In genomic region chr11:120547871-120548681, GRCh38 we compare ENCODE assay signal across 8 cellular contexts. TPM values are rescaled to one million over a fixed set of nuclear protein-coding genes. Genes with fewer than 3 reads are reported as not detected.
DNase-seq lines count a peak whose midpoint lies in the region; ATAC-seq and TF ChIP-seq lines count a peak whose summit lies in the region.

No MANE protein-coding gene starts in this region.

- H3K4me3 ChIP-seq in SJCRH30 (no peak overlapping the region), fibroblast of lung (replicated peaks in 1 of 4; ENCODE audit: control extremely low read depth in 1 of 4, insufficient read depth in 1 of 4, low read depth in 3 of 4, low read length in 4 of 4) (no peak overlapping the region), neural cell (ENCODE audit: low read length) (no peak overlapping the region)

- peaks cover 0 to 7% (median 0%) of the 10 kb centered on the region in 3 donors for H3K4me1 Mint-ChIP-seq in T-cell

- no peaks in the 10 kb centered on the region for H3K36me3 ChIP-seq in SJCRH30
- H3K36me3 ChIP-seq in fibroblast of lung (ENCODE audit: control insufficient read depth, insufficient read depth, low read length) = no peaks in the 10 kb centered on the region
- H3K36me3 ChIP-seq in neural cell (ENCODE audit: insufficient read depth, low read length) = no peaks in the 10 kb centered on the region

- H3K9ac ChIP-seq in fibroblast of lung (ENCODE audit: insufficient read depth, low read length) = peak overlapping the region; percentile 36
- H3K9ac ChIP-seq in neural cell (ENCODE audit: low read length) = peak overlapping the region; percentile 16

- H3K9me3 Mint-ChIP-seq in T-cell = no peaks in the 10 kb centered on the region

- peaks cover 22 to 35% of the 10 kb centered on the region in 2 donors for H3K27me3 Mint-ChIP-seq in T-cell

- no peaks in the 10 kb centered on the region for H3F3A ChIP-seq in neural cell (ENCODE audit: insufficient read depth, low read length, poor library complexity, severe bottlenecking)

- H2AFZ ChIP-seq in fibroblast of lung (ENCODE audit: low read length) (peak overlapping the region; percentile 1), neural cell (ENCODE audit: low read depth, low read length) (no peak overlapping the region)

- H3K79me2 ChIP-seq in fibroblast of lung (ENCODE audit: control insufficient read depth, insufficient read depth, low read length) (no peaks in the 10 kb centered on the region), neural cell (replicated peaks; ENCODE audit: insufficient read depth, low read length) (no peaks in the 10 kb centered on the region)

- no peak for ATAC-seq in GM18867 (IDR thresholded peaks at IDR 0.05; ENCODE audit: unreplicated experiment)
- no peak for ATAC-seq in HG02981 (IDR thresholded peaks at IDR 0.05; ENCODE audit: unreplicated experiment)
- ATAC-seq in T-cell (replicated peaks in 1 of 4) = no peak

- peak in 1 of 2 donors; percentile 33 for TF ChIP-seq CTCF in fibroblast of lung (conservative IDR thresholded peaks at IDR 0.05 in 1 of 2, IDR thresholded peaks at IDR 0.05 in 1 of 2; ENCODE audit: low read depth in 1 of 2, low read length in 2 of 2)
- no peak for TF ChIP-seq CTCF in neural cell (IDR thresholded peaks at IDR 0.05; ENCODE audit: poor library complexity, severe bottlenecking)

- no peak for TF ChIP-seq RAD21 in neural cell (conservative IDR thresholded peaks at IDR 0.05)

- no peaks in the 10 kb centered on the region for H3K27me3 ChIP-seq in SJCRH30
- no peaks in the 10 kb centered on the region for H3K27me3 ChIP-seq in fibroblast of lung (ENCODE audit: control insufficient read depth, insufficient read depth, low read length)
- H3K27me3 ChIP-seq in neural cell (ENCODE audit: insufficient read depth, low read depth, low read length) = no peaks in the 10 kb centered on the region

- CTCF ChIA-PET in T-cell (lab: Charles Lee) = no interaction called here

- no peaks in the 10 kb centered on the region for H3K9me2 ChIP-seq in neural cell (ENCODE audit: insufficient read depth, low read length)

- H3K27ac ChIP-seq in SJCRH30 (peak overlapping the region; percentile 28), fibroblast of lung (ENCODE audit: insufficient read depth, low read length) (peak overlapping the region; percentile 69), neural cell (ENCODE audit: low read length) (no peak overlapping the region)

- peaks cover 15% of the 10 kb centered on the region for H3K4me1 ChIP-seq in SJCRH30
- H3K4me1 ChIP-seq in fibroblast of lung (ENCODE audit: control insufficient read depth, extremely low read depth, insufficient read depth, low read length) = peaks cover 22% of the 10 kb centered on the region

- no peak overlapping the region for H3K4me3 Mint-ChIP-seq in T-cell

- TF ChIP-seq EP300 in neural cell (conservative IDR thresholded peaks at IDR 0.05; ENCODE audit: poor library complexity, severe bottlenecking) = no peak

- DNase-seq in NCI-H2107 (lab: John Stamatoyannopoulos, UW) (peak; percentile 44), NCI-H2107 treated with DMSO at 0.1 percent for 48 hours (lab: John Stamatoyannopoulos, UW; ENCODE audit: unreplicated experiment) (no peak), SJCRH30 (peak; percentile 79 to 84), fibroblast of lung (ENCODE audit: low read depth in 2 of 2) (peak; percentile 97 to 98), T-cell (no peak)

- H3K27ac Mint-ChIP-seq in T-cell = no peak overlapping the region

- POLR2A ChIA-PET in T-cell (lab: Charles Lee) = no interaction called here

- peak overlapping the region; percentile 66 for H3K4me2 ChIP-seq in fibroblast of lung (ENCODE audit: extremely low read depth, insufficient read depth, low read length)
- H3K4me2 ChIP-seq in neural cell (ENCODE audit: low read length) = no peak overlapping the region

- H3K36me3 Mint-ChIP-seq in T-cell = no peaks in the 10 kb centered on the region

- H3K9me3 ChIP-seq in SJCRH30 (replicated peaks) (no peaks in the 10 kb centered on the region), fibroblast of lung (ENCODE audit: control insufficient read depth, insufficient read depth, low read depth, low read length) (no peaks in the 10 kb centered on the region), neural cell (ENCODE audit: low read length) (no peaks in the 10 kb centered on the region)

- H4K20me1 ChIP-seq in fibroblast of lung (ENCODE audit: control insufficient read depth, extremely low read depth, insufficient read depth, low read length) (no peaks in the 10 kb centered on the region), neural cell (ENCODE audit: insufficient read depth) (no peaks in the 10 kb centered on the region)

TF ChIP-seq in neural cell, 6 proteins besides CTCF, POLR2A, EP300 and RAD21:
- TF ChIP-seq TAF1 (IDR thresholded peaks at IDR 0.05; ENCODE audit: low read depth) = no peak
- TF ChIP-seq POLR2AphosphoS5 (IDR thresholded peaks at IDR 0.05) = no peak
- no peak for TF ChIP-seq REST (IDR thresholded peaks at IDR 0.05; ENCODE audit: borderline replicate concordance)
- TF ChIP-seq SMC3 (conservative IDR thresholded peaks at IDR 0.05; ENCODE audit: poor library complexity) = no peak
- TF ChIP-seq MXI1 (conservative IDR thresholded peaks at IDR 0.05; ENCODE audit: poor library complexity, severe bottlenecking) = no peak
- TF ChIP-seq EZH2 (IDR thresholded peaks at IDR 0.05; ENCODE audit: borderline replicate concordance, insufficient read depth, low read length, poor library complexity, severe bottlenecking) = no peak

RNA-seq across cellular contexts. Expression of gene GRIK4, which starts 36.5 kb away (rescaled TPM):
- not detected in 2 replicates for total RNA-seq in SJCRH30 (2014; rRNA removed; shearing (Covaris generic))
- total RNA-seq in fibroblast of lung (0.17 and 0.77 TPM in 2 replicates), T-cell (under 1 TPM in 1 of 5 donors, not detected in 4; 0.09 TPM)
- polyA plus RNA-seq in fibroblast of lung (0.33 and 1.5 TPM in 2 replicates), neural cell (3.4 and 8.2 TPM in 2 replicates)
- polyA plus RNA-seq in fibroblast of lung (2012) = 0.48 and 1.6 TPM in 2 replicates
- polyA minus RNA-seq in fibroblast of lung (ENCODE audit: low replicate concordance) (0.82 and 2.8 TPM in 2 replicates), neural cell (7.9 and 8.0 TPM in 2 replicates)

Comparison
In these comparisons a context has a peak if more than half of its experiments do, and no peak if none do; other contexts are left out.
1. DNase-seq: peak in NCI-H2107 (single experiment), SJCRH30 (2 of 2) and fibroblast of lung (2 of 2); none in NCI-H2107 treated with DMSO at 0.1 percent for 48 hours (single experiment) and T-cell (0 of 34).